In the genomic region with DNA sequence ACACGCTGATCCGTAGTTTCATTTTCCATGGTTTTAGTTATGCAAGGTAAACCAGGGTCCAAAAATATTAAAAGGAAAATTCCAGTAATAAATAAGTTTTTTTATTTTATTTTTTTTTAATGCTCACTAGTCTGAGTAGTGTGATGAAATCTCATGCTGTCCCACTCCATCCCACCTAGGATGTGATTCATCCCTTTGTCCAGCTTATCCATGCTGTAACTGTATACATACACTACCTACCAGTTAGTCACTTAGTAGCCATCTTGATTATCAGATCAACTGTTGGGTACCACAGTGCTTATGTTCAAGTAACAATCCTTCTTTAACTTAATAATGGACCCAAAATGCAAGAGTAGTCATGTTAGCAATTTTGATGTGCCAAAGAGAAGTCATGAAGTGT, we compare ENCODE assay signal across 15 cellular contexts.
"Had no signal": no experiment of that assay in that cellular context is flagged by ENCODE, and none has a peak within 500 bp of the region (broad histone marks: within the 10 kb centered on the region; RNA-seq: fewer than 3 reads in every experiment).

No MANE protein-coding gene starts in this region.

- DNase-seq: activated B cell treated with CpG ODN at 0.5 μM for 24 hours; activated CD4-positive, alpha-beta memory T cell treated with anti-CD3 and anti-CD28 coated beads for 36 hours; activated CD4-positive, alpha-beta T cell treated with anti-CD3 and anti-CD28 coated beads for 4 hours; amniotic stem cell; caudate nucleus; dorsolateral prefrontal cortex; immature natural killer cell; left ventricle myocardium superior; occipital lobe; posterior cingulate gyrus; sigmoid colon; stimulated activated CD8-positive, alpha-beta memory T cell treated with anti-CD3 and anti-CD28 coated beads, Interleukin-4, amount 100 ng/mL, for 48 hours; stimulated activated naive CD4-positive, alpha-beta T cell treated with Interleukin-2 at 50 U/mL for 16 hours; thyroid gland had no signal

- H3K36me3 ChIP-seq: thyroid gland had no signal

- H3K27me3 ChIP-seq: dorsolateral prefrontal cortex, sigmoid colon, thyroid gland had no signal

- H3K4me3 ChIP-seq: dorsolateral prefrontal cortex, sigmoid colon, thyroid gland had no signal

- H3K27ac ChIP-seq: dorsolateral prefrontal cortex, epithelial cell of prostate, sigmoid colon, thyroid gland had no signal

- H3K9me3 ChIP-seq: sigmoid colon, thyroid gland had no signal
